In genomic region chr3:49410844-49411549, GRCh38 we compare ENCODE assay signal across 8 cellular contexts. TPM values are rescaled to one million over a fixed set of nuclear protein-coding genes. Genes with fewer than 3 reads are reported as not detected.
DNase-seq lines count a peak whose midpoint lies in the region; ATAC-seq and TF ChIP-seq lines count a peak whose summit lies in the region.

No MANE protein-coding gene starts in this region.

- H3K4me1 ChIP-seq in BE2C (no peaks in the 10 kb centered on the region; the same call in 1 of the 2 replicates), colonic mucosa (peaks cover 19% of the 10 kb centered on the region), muscle layer of colon (ENCODE audit: insufficient read depth, low read length) (peaks cover 46% of the 10 kb centered on the region)

- H3K9me3 ChIP-seq in BE2C (no peaks in the 10 kb centered on the region), colonic mucosa (no peaks in the 10 kb centered on the region), muscle layer of colon (ENCODE audit: low read length) (no peaks in the 10 kb centered on the region)

- peak overlapping the region; percentile 83 for H3K4me3 ChIP-seq in BE2C (ENCODE audit: low read depth, low read length)
- H3K4me3 ChIP-seq in Jurkat, Clone E6-1 (ENCODE audit: low read length): peak overlapping the region; percentile 96
- peak overlapping the region; percentile 95 for H3K4me3 ChIP-seq in colonic mucosa
- H3K4me3 ChIP-seq in muscle layer of colon (ENCODE audit: low read depth in 1 of 2, low read length in 2 of 2): peak overlapping the region; percentile 80

- intact Hi-C loops in colonic mucosa (cut with DNase I): loop anchor here (5.0 to 10.0 kb wide), 2 partner anchors 49 to 54 kb away; no protein-coding TSS in a partner anchor

- H3K9ac ChIP-seq in colonic mucosa (ENCODE audit: low read depth in 2 of 2, low read length in 2 of 2) (peak overlapping the region; percentile 90 to 98), muscle layer of colon (ENCODE audit: low read length) (peak overlapping the region; percentile 83)

- ATAC-seq in GM21619 (IDR thresholded peaks at IDR 0.05; ENCODE audit: unreplicated experiment) (no peak), esophagus mucosa (no peak)

- H3K36me3 ChIP-seq in BE2C: no peaks in the 10 kb centered on the region
- H3K36me3 ChIP-seq in colonic mucosa: no peaks in the 10 kb centered on the region
- H3K36me3 ChIP-seq in muscle layer of colon (ENCODE audit: insufficient read depth, low read length): peaks cover 13% of the 10 kb centered on the region

- TF ChIP-seq CTCF in BE2C (IDR thresholded peaks at IDR 0.05; ENCODE audit: low read depth, low read length): no peak
- no peak for TF ChIP-seq CTCF in colonic mucosa (IDR thresholded peaks at IDR 0.05)

- DNase-seq in BE2C (no peak), colonic mucosa (no peak), C1 segment of cervical spinal cord (lab: John Stamatoyannopoulos, UW) (no peak)
- DNase-seq in Jurkat, Clone E6-1 (ENCODE audit: low read depth, low spot score): no peak
- no peak for DNase-seq in stimulated activated CD4-positive, alpha-beta T cell treated with anti-CD3 and anti-CD28 coated beads, Interleukin-15, amount 100 ng/mL, for 24 hours

- peak overlapping the region; percentile 93 for H3K27ac ChIP-seq in colonic mucosa
- H3K27ac ChIP-seq in muscle layer of colon (ENCODE audit: low read depth, low read length): peak overlapping the region; percentile 79

- no peaks in the 10 kb centered on the region for H3K27me3 ChIP-seq in BE2C
- H3K27me3 ChIP-seq in colonic mucosa: no peaks in the 10 kb centered on the region
- no peaks in the 10 kb centered on the region for H3K27me3 ChIP-seq in muscle layer of colon (ENCODE audit: control insufficient read depth in 1 of 2, insufficient read depth in 2 of 2, low read length in 2 of 2)

RNA-seq across cellular contexts. Expression of gene RHOA, which starts 0.8 kb away (rescaled TPM):
- polyA plus RNA-seq in BE2C (2012; ENCODE audit: insufficient read depth, insufficient read length, low read depth): 311 TPM
- polyA plus RNA-seq in Jurkat, Clone E6-1 (2012; ENCODE audit: insufficient read depth, insufficient read length): 624 TPM
- total RNA-seq in colonic mucosa (100 to 1,000 TPM; 499 to 506 TPM), esophagus mucosa (311 TPM)

RNA-seq across cellular contexts. Expression of gene TCTA, which starts 1.2 kb away (rescaled TPM):
- polyA plus RNA-seq in BE2C (2012; ENCODE audit: insufficient read depth, insufficient read length, low read depth): 26.8 TPM
- polyA plus RNA-seq in Jurkat, Clone E6-1 (2012; ENCODE audit: insufficient read depth, insufficient read length): 10.1 TPM
- total RNA-seq in colonic mucosa (10 to 100 TPM; 35.0 to 37.6 TPM), esophagus mucosa (12.4 TPM)

RNA-seq across cellular contexts. Expression of gene AMT, which starts 11.3 kb away (rescaled TPM):
- 2.0 TPM for polyA plus RNA-seq in BE2C (2012; ENCODE audit: insufficient read depth, insufficient read length, low read depth)
- 3.6 TPM for polyA plus RNA-seq in Jurkat, Clone E6-1 (2012; ENCODE audit: insufficient read depth, insufficient read length)
- total RNA-seq in colonic mucosa (10 to 100 TPM; 20.6 to 24.5 TPM), esophagus mucosa (0.88 TPM)

RNA-seq across cellular contexts. Expression of gene NICN1, which starts 18.1 kb away (rescaled TPM):
- polyA plus RNA-seq in BE2C (2012; ENCODE audit: insufficient read depth, insufficient read length, low read depth): 1.9 TPM
- 29.1 TPM for polyA plus RNA-seq in Jurkat, Clone E6-1 (2012; ENCODE audit: insufficient read depth, insufficient read length)
- total RNA-seq in colonic mucosa (1 to 10 TPM; 5.5 to 6.6 TPM), esophagus mucosa (6.1 TPM)

RNA-seq across cellular contexts. Expression of gene GPX1, which starts 52.8 kb away (rescaled TPM):
- 535 TPM for polyA plus RNA-seq in BE2C (2012; ENCODE audit: insufficient read depth, insufficient read length, low read depth)
- polyA plus RNA-seq in Jurkat, Clone E6-1 (2012; ENCODE audit: insufficient read depth, insufficient read length): 208 TPM
- total RNA-seq in colonic mucosa (100 to 1,000 TPM; 131 to 235 TPM), esophagus mucosa (296 TPM)

Comparison
In these comparisons a context has a peak if more than half of its experiments do, and no peak if none do; other contexts are left out.
1. RNA of gene AMT, which starts 11.3 kb away (total RNA-seq): 20.6 to 24.5 TPM in colonic mucosa; 0.88 TPM in esophagus mucosa (single experiment); every median in the first group is over 10 times any median in the second.
2. Peak in every context shown above with its lines, with median percentiles within 50 percentile points of each other: H3K4me3 ChIP-seq.